ENCODE assay signal across 23 cellular contexts in genomic region chr17:75899353-75899752, GRCh38.
"Had no signal": no experiment of that assay in that cellular context is flagged by ENCODE, and none has a peak within 500 bp of the region (broad histone marks: within the 10 kb centered on the region; RNA-seq: fewer than 3 reads in every experiment).

No MANE protein-coding gene starts in this region.

- ATAC-seq: Right ventricle myocardium inferior, T-cell had no signal

- H3K4me3 ChIP-seq: cardiac muscle cell, SK-N-MC had no signal

- H3K27ac ChIP-seq: brain microvascular endothelial cell, cardiac muscle cell, SK-N-MC, VCaP had no signal

- H3K27me3 ChIP-seq: brain microvascular endothelial cell, cardiac muscle cell had no signal

- DNase-seq: activated CD4-positive, alpha-beta memory T cell treated with anti-CD3 and anti-CD28 coated beads, Interleukin-2, amount 10 ng/mL, durations not matched to agents 7 days and 5 days; activated CD4-positive, alpha-beta T cell treated with anti-CD3 and anti-CD28 coated beads, Interleukin-2, amount 50 U/mL, for 1 hour; activated CD4-positive, CD25-positive, alpha-beta regulatory T cell; activated gamma-delta T cell treated with Interleukin-2 at 50 U/mL for 16 hours; activated naive CD4-positive, alpha-beta T cell treated with anti-CD3 and anti-CD28 coated beads, Interleukin-2, amount 10 ng/mL, durations not matched to agents 7 days and 5 days; activated naive CD8-positive, alpha-beta T cell treated with anti-CD3 and anti-CD28 coated beads for 36 hours; activated T-cell treated with anti-CD3 and anti-CD28 coated beads for 4 hours; activated T-cell treated with anti-CD3 and anti-CD28 coated beads, Interleukin-2, amount 50 U/mL, for 48 hours; brain microvascular endothelial cell; Kasumi-1; KBM-7; NCI-H1105 treated with DMSO at 0.1 percent for 48 hours; NCI-H146; NCI-H1930; NCI-H2171 treated with DMSO at 0.1 percent for 48 hours; NCI-H226; NCI-H526; NCI-H774; T-cell had no signal
